ENCODE assay signal across 24 cellular contexts in the genomic region with DNA sequence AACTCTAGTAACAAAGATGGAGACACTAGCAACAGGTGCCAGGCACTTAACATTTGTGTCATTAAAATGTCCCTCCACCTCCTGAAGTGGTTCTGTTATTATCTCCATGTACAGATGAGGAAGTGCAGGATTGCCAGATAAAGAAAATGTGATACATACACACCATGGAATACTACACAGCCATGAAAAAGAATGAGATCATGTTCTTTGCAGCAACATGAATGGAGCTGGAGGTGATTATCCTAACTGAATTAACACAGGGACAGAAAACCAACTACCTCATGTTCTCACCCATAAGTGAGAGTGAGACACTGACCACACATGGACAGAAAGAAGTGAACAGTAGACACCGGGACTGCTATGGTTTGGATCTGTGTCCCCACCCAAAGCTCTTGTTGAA.
DNase-seq lines count a peak whose midpoint lies in the region; ATAC-seq, FAIRE-seq and TF ChIP-seq lines count a peak whose summit lies in the region.
"Had no signal": no experiment of that assay in that cellular context is flagged by ENCODE, and none has a peak within 500 bp of the region (broad histone marks: within the 10 kb centered on the region; RNA-seq: fewer than 3 reads in every experiment).

No MANE protein-coding gene starts in this region.

- H3K27me3 Mint-ChIP-seq in endothelial cell (ENCODE audit: unreplicated experiment), result peaks cover 10% of the 10 kb centered on the region
- no peaks in the 10 kb centered on the region for H3K27me3 Mint-ChIP-seq in activated T-helper 17 cell treated with anti-CD3 and anti-CD28 coated beads, Interleukin-2, amount 50 U/mL, for 72 hours
- H3K27me3 Mint-ChIP-seq: CD4-positive, alpha-beta T cell had no signal

- ATAC-seq in activated T-helper 17 cell treated with anti-CD3 and anti-CD28 coated beads, Interleukin-2, amount 50 U/mL, for 72 hours (replicated peaks), result no peak
- ATAC-seq in HG03439 (IDR thresholded peaks at IDR 0.05; ENCODE audit: unreplicated experiment), result no peak
- ATAC-seq: A549 had no signal

- TF ChIP-seq CTCF in endothelial cell (IDR thresholded peaks at IDR 0.05; ENCODE audit: unreplicated experiment), result no peak

- no peak overlapping the region for H3K27ac Mint-ChIP-seq in endothelial cell (ENCODE audit: unreplicated experiment)
- H3K27ac Mint-ChIP-seq in activated T-helper 17 cell treated with anti-CD3 and anti-CD28 coated beads, Interleukin-2, amount 50 U/mL, for 72 hours, result no peak overlapping the region
- H3K27ac Mint-ChIP-seq: CD4-positive, alpha-beta T cell; CD8-positive, alpha-beta memory T cell had no signal

- peak overlapping the region; percentile 19 for H3K4me3 Mint-ChIP-seq in endothelial cell (ENCODE audit: unreplicated experiment)
- H3K4me3 Mint-ChIP-seq in activated T-helper 17 cell treated with anti-CD3 and anti-CD28 coated beads, Interleukin-2, amount 50 U/mL, for 72 hours, result no peak overlapping the region
- H3K4me3 Mint-ChIP-seq: CD14-positive monocyte; CD4-positive, alpha-beta T cell; CD8-positive, alpha-beta memory T cell had no signal

- DNase-seq in GM12891 (ENCODE audit: insufficient read length, low spot score), result no peak
- DNase-seq in HTR-8/SVneo (ENCODE audit: insufficient read length, low spot score), result no peak
- no peak for DNase-seq in endothelial cell (ENCODE audit: low spot score)
- no peak for DNase-seq in LoVo (ENCODE audit: low spot score)
- DNase-seq: 8988T; ACHN; AML-193; BE2C; CD4-positive, alpha-beta T cell; CD8-positive, alpha-beta memory T cell; DMS 273 treated with DMSO at 0.1 percent for 48 hours; DMS79; EL; GDM1; GM23248; H7; HCEC 1CT had no signal

- no peak for TF ChIP-seq POLR2A in GM12891 (IDR thresholded peaks at IDR 0.05; ENCODE audit: low read depth, low read length)

- FAIRE-seq in GM12891 (lab: Jason Lieb, UNC) (peak; percentile 77), HTR-8/SVneo (lab: Jason Lieb, UNC) (peak; percentile 64)
- FAIRE-seq: A549, D721Med, GM12892, H1 had no signal

- peaks cover 43% of the 10 kb centered on the region for H3K36me3 Mint-ChIP-seq in endothelial cell (ENCODE audit: low read depth, unreplicated experiment)
- H3K36me3 Mint-ChIP-seq in activated T-helper 17 cell treated with anti-CD3 and anti-CD28 coated beads, Interleukin-2, amount 50 U/mL, for 72 hours (ENCODE audit: low read depth), result peaks cover under 1% of the 10 kb centered on the region

- no peaks in the 10 kb centered on the region for H3K4me1 Mint-ChIP-seq in endothelial cell (ENCODE audit: unreplicated experiment)
- H3K4me1 Mint-ChIP-seq in activated T-helper 17 cell treated with anti-CD3 and anti-CD28 coated beads, Interleukin-2, amount 50 U/mL, for 72 hours, result no peaks in the 10 kb centered on the region
- H3K4me1 Mint-ChIP-seq: CD14-positive monocyte; CD8-positive, alpha-beta memory T cell had no signal

- no peaks in the 10 kb centered on the region for H3K9me3 Mint-ChIP-seq in endothelial cell (ENCODE audit: unreplicated experiment)
- H3K9me3 Mint-ChIP-seq in activated T-helper 17 cell treated with anti-CD3 and anti-CD28 coated beads, Interleukin-2, amount 50 U/mL, for 72 hours, result peaks cover 5% of the 10 kb centered on the region

TF ChIP-seq in GM12891, 5 proteins besides CTCF, POLR2A, EP300 and RAD21:
- no peak for TF ChIP-seq POLR2AphosphoS5 (IDR thresholded peaks at IDR 0.05; ENCODE audit: low read depth, low read length)
- TF ChIP-seq TAF1 (IDR thresholded peaks at IDR 0.05; ENCODE audit: low read depth, low read length), result no peak
- TF ChIP-seq SPI1 (IDR thresholded peaks at IDR 0.05; ENCODE audit: low read depth, low read length), result no peak
- TF ChIP-seq POU2F2 (IDR thresholded peaks at IDR 0.05; ENCODE audit: low read depth, low read length), result no peak
- TF ChIP-seq PAX5 (IDR thresholded peaks at IDR 0.05; ENCODE audit: insufficient read depth, low read length, severe bottlenecking), result no peak
TF ChIP-seq in GM12891: peak in this region for 0.
